14 cellular contexts compared by ENCODE assay signal in the genomic region with DNA sequence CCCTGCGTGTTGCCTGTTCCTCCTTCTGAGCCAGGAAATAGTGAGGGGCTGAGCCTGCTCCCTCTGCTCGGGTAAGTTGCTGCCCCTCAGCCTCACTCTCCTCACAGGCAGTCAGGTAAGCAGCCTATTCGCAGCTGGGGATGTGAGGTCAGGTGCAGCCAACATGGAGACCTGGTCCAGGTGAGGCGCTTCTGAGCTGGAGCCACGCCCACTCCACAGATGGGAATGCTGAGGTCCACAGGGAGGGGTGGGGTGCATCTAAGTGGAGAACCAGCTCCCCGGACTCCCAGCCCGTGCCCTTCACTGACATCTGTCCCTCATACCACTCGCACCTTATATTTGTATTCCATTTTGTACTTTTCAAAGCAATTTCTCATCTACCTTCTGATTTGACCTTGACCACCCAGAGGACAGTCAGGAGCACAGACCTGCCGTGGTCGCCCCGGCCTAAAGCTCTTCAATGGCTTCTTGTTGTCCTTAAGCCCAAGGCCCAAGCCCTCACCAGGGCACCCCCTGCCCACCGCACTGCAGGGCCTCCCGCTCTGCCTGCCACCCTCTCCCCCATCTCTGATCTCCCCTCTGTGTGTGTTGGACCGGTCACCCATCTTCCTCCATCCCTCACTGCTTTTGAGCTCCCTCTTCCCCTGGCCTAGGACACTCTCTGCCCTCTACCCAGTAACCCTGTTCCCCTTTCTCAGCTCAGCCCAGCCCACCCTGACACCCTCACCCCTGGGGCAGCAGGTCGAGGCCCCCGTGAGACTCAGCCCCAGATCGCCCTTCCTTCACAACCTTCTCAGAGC.
"Had no signal": no experiment of that assay in that cellular context is flagged by ENCODE, and none has a peak within 500 bp of the region (broad histone marks: within the 10 kb centered on the region; RNA-seq: fewer than 3 reads in every experiment).

No MANE protein-coding gene starts in this region.

- H3K9me3 ChIP-seq: breast epithelium, prostate gland, right lobe of liver, stomach, testis, upper lobe of left lung had no signal

- DNase-seq: activated CD4-positive, alpha-beta T cell treated with anti-CD3 and anti-CD28 coated beads for 36 hours; activated CD8-positive, alpha-beta memory T cell treated with anti-CD3 and anti-CD28 coated beads, Interleukin-2, amount 50 U/mL, for 4 hours; activated CD8-positive, alpha-beta T cell treated with anti-CD3 and anti-CD28 coated beads for 36 hours; activated T-cell treated with anti-CD3 and anti-CD28 coated beads, Interleukin-2, amount 50 U/mL, for 72 hours; endodermal cell; stomach; T1000; testis; upper lobe of left lung had no signal

- H3K27me3 ChIP-seq: breast epithelium, right lobe of liver, stomach, testis, upper lobe of left lung had no signal

- FAIRE-seq: islet of Langerhans had no signal

- ATAC-seq: activated CD8-positive, alpha-beta T cell treated with anti-CD3 and anti-CD28 coated beads for 36 hours; activated T-cell treated with anti-CD3 and anti-CD28 coated beads, Interleukin-2, amount 50 U/mL, for 72 hours; left lobe of liver; right lobe of liver had no signal

- H3K36me3 ChIP-seq: breast epithelium, prostate gland, right lobe of liver, stomach, upper lobe of left lung had no signal

- H3K27ac ChIP-seq: breast epithelium, prostate gland, right lobe of liver, stomach, testis, upper lobe of left lung had no signal

- H3K4me3 ChIP-seq: breast epithelium, prostate gland, right lobe of liver, stomach, testis, upper lobe of left lung had no signal

- H3K4me1 ChIP-seq: testis had no signal
